In genomic region chr2:144459937-144460336, GRCh38 we compare ENCODE assay signal across 8 cellular contexts. TPM values are rescaled to one million over a fixed set of nuclear protein-coding genes. Genes with fewer than 3 reads are reported as not detected.
DNase-seq lines count a peak whose midpoint lies in the region; ATAC-seq and TF ChIP-seq lines count a peak whose summit lies in the region.

No MANE protein-coding gene starts in this region.

- peak; percentile 74 to 75 for ATAC-seq in CD4-positive, CD25-positive, alpha-beta regulatory T cell (ENCODE audit: low read depth in 2 of 2)
- ATAC-seq in omental fat pad (ENCODE audit: low FRiP score) (peak; percentile 46), HG03432 (IDR thresholded peaks at IDR 0.05; ENCODE audit: unreplicated experiment) (no peak), GM21717 (IDR thresholded peaks at IDR 0.05; ENCODE audit: unreplicated experiment) (no peak), GM18873 (IDR thresholded peaks at IDR 0.05; ENCODE audit: low FRiP score, unreplicated experiment) (no peak)

- H3K4me1 ChIP-seq in CD4-positive, CD25-positive, alpha-beta regulatory T cell (ENCODE audit: control insufficient read depth, insufficient read depth, low read length, poor library complexity, severe bottlenecking): peaks cover 10% of the 10 kb centered on the region
- H3K4me1 ChIP-seq in fibroblast of lung (ENCODE audit: control insufficient read depth, extremely low read depth, insufficient read depth, low read length): peaks cover 26% of the 10 kb centered on the region

- peak overlapping the region; percentile 13 for H3K4me3 ChIP-seq in CD4-positive, CD25-positive, alpha-beta regulatory T cell (ENCODE audit: low read depth, low read length)
- H3K4me3 ChIP-seq in fibroblast of lung (replicated peaks in 1 of 4; ENCODE audit: control extremely low read depth in 1 of 4, insufficient read depth in 1 of 4, low read depth in 3 of 4, low read length in 4 of 4): peak overlapping the region in 1 of 4 experiments; percentile 2

- no peak overlapping the region for H2AFZ ChIP-seq in fibroblast of lung (ENCODE audit: low read length)

- H3K9ac ChIP-seq in fibroblast of lung (ENCODE audit: insufficient read depth, low read length): no peak overlapping the region

- H3K9me3 ChIP-seq in CD4-positive, CD25-positive, alpha-beta regulatory T cell (ENCODE audit: control insufficient read depth in 2 of 2, low read length in 2 of 2): no peaks in the 10 kb centered on the region
- no peaks in the 10 kb centered on the region for H3K9me3 ChIP-seq in fibroblast of lung (ENCODE audit: control insufficient read depth, insufficient read depth, low read depth, low read length)

- no peaks in the 10 kb centered on the region for H3K36me3 ChIP-seq in CD4-positive, CD25-positive, alpha-beta regulatory T cell (ENCODE audit: control insufficient read depth, insufficient read depth, low read length)
- no peaks in the 10 kb centered on the region for H3K36me3 ChIP-seq in fibroblast of lung (ENCODE audit: control insufficient read depth, insufficient read depth, low read length)

- peaks cover 81% of the 10 kb centered on the region for H3K79me2 ChIP-seq in fibroblast of lung (ENCODE audit: control insufficient read depth, insufficient read depth, low read length)

- no peaks in the 10 kb centered on the region for H3K27me3 ChIP-seq in CD4-positive, CD25-positive, alpha-beta regulatory T cell (ENCODE audit: control insufficient read depth, insufficient read depth, low read length)
- no peaks in the 10 kb centered on the region for H3K27me3 ChIP-seq in fibroblast of lung (ENCODE audit: control insufficient read depth, insufficient read depth, low read length)

- peak overlapping the region; percentile 68 for H3K27ac ChIP-seq in CD4-positive, CD25-positive, alpha-beta regulatory T cell (ENCODE audit: insufficient read depth, low read length, poor library complexity, severe bottlenecking)
- H3K27ac ChIP-seq in fibroblast of lung (ENCODE audit: insufficient read depth, low read length): peak overlapping the region; percentile 72

- H3K36me3 Mint-ChIP-seq in CD4-positive, CD25-positive, alpha-beta regulatory T cell: no peaks in the 10 kb centered on the region

- no peaks in the 10 kb centered on the region for H4K20me1 ChIP-seq in fibroblast of lung (ENCODE audit: control insufficient read depth, extremely low read depth, insufficient read depth, low read length)

- TF ChIP-seq CTCF in fibroblast of lung (conservative IDR thresholded peaks at IDR 0.05 in 1 of 2, IDR thresholded peaks at IDR 0.05 in 1 of 2; ENCODE audit: low read depth in 1 of 2, low read length in 2 of 2) (no peak), omental fat pad (IDR thresholded peaks at IDR 0.05) (no peak)

- peak overlapping the region in 3 of 4 donors; percentile 7 to 28 (median 7) for H3K4me3 Mint-ChIP-seq in CD4-positive, CD25-positive, alpha-beta regulatory T cell

- H3K27me3 Mint-ChIP-seq in CD4-positive, CD25-positive, alpha-beta regulatory T cell: peaks cover 4% of the 10 kb centered on the region

- H3K4me1 Mint-ChIP-seq in CD4-positive, CD25-positive, alpha-beta regulatory T cell: peaks cover under 1 to 14% (median 10%) of the 10 kb centered on the region in 4 donors

- H3K9me3 Mint-ChIP-seq in CD4-positive, CD25-positive, alpha-beta regulatory T cell: no peaks in the 10 kb centered on the region

- DNase-seq in CD4-positive, CD25-positive, alpha-beta regulatory T cell: peak; percentile 15 to 47 (median 23)
- DNase-seq in T-helper 2 cell (peak in 3 of 5 experiments; percentile 9 to 84 (median 79)), fibroblast of lung (ENCODE audit: low read depth in 2 of 2) (peak; percentile 63 to 88), omental fat pad (ENCODE audit: low spot score) (no peak), NCI-H748 treated with DMSO at 0.1 percent for 48 hours (lab: John Stamatoyannopoulos, UW) (no peak)

- peak overlapping the region; percentile 4 for H3K4me2 ChIP-seq in fibroblast of lung (ENCODE audit: extremely low read depth, insufficient read depth, low read length)

- peak overlapping the region; percentile 32 to 78 (median 32) for H3K27ac Mint-ChIP-seq in CD4-positive, CD25-positive, alpha-beta regulatory T cell

RNA-seq across cellular contexts. Expression of gene ZEB2, which starts 60.0 kb away (rescaled TPM):
- 18.1 TPM for total RNA-seq in CD4-positive, CD25-positive, alpha-beta regulatory T cell
- under 1 TPM in 3 of 4 donors, not detected in 1; 0.23 to 0.44 (median 0.37) TPM for polyA plus RNA-seq in CD4-positive, CD25-positive, alpha-beta regulatory T cell
- 68.8 and 91.0 TPM in 2 replicates for total RNA-seq in fibroblast of lung
- 62.7 and 130 TPM in 2 replicates for polyA plus RNA-seq in fibroblast of lung
- polyA plus RNA-seq in fibroblast of lung (2012): 35.8 and 75.9 TPM in 2 replicates
- polyA minus RNA-seq in fibroblast of lung (ENCODE audit: low replicate concordance): 89.0 and 128 TPM in 2 replicates
- total RNA-seq in omental fat pad: 100 to 1,000 TPM; 168 to 344 (median 251) TPM

Comparison
In these comparisons a context has a peak if more than half of its experiments do, and no peak if none do; other contexts are left out.
1. ATAC-seq: peak in CD4-positive, CD25-positive, alpha-beta regulatory T cell (2 of 2) and omental fat pad (single experiment); none in HG03432 (single experiment), GM21717 (single experiment) and GM18873 (single experiment).
2. DNase-seq: peak in CD4-positive, CD25-positive, alpha-beta regulatory T cell (3 of 3), T-helper 2 cell (3 of 5) and fibroblast of lung (2 of 2); none in omental fat pad (single experiment) and NCI-H748 treated with DMSO at 0.1 percent for 48 hours (single experiment).